1 cellular context compared by ENCODE assay signal in genomic region chr3:49015072-49015471, GRCh38.
TF ChIP-seq lines count a peak whose summit lies in the region.

No MANE protein-coding gene starts in this region.

TF ChIP-seq in HepG2, 621 proteins besides CTCF, POLR2A, EP300 and RAD21:
- TF ChIP-seq REST (IDR thresholded peaks at IDR 0.05; ENCODE audit: borderline replicate concordance in 1 of 2, low read depth in 1 of 2, low read length in 2 of 2) (no peak), TOPORS (CRISPR knock-in tag; IDR thresholded peaks at IDR 0.05) (no peak), FOXA3 (CRISPR knock-in tag; IDR thresholded peaks at IDR 0.05) (no peak), SUZ12 (IDR thresholded peaks at IDR 0.05; ENCODE audit: low read depth, low read length) (no peak), SYNCRIP (IDR thresholded peaks at IDR 0.05; ENCODE audit: insufficient read depth, low read depth, low read length) (no peak), KLF12 (CRISPR knock-in tag; IDR thresholded peaks at IDR 0.05; ENCODE audit: borderline replicate concordance) (no peak), ZBTB40 (IDR thresholded peaks at IDR 0.05) (no peak), ZBTB40 (CRISPR knock-in tag; IDR thresholded peaks at IDR 0.05) (0 out of 2 replicates have a peak, but pooled peaks have one; percentile 20), AGO2 (optimal IDR thresholded peaks at IDR 0.05; ENCODE audit: low read depth, low read length) (peak; percentile 82), ZNF335 (CRISPR knock-in tag; IDR thresholded peaks at IDR 0.05) (no peak), KMT2A (CRISPR knock-in tag; IDR thresholded peaks at IDR 0.05) (no peak), PRPF4 (IDR thresholded peaks at IDR 0.05; ENCODE audit: low read depth, low read length, poor library complexity, severe bottlenecking) (no peak), ZNF12 (CRISPR knock-in tag; IDR thresholded peaks at IDR 0.05) (no peak), CBX1 (IDR thresholded peaks at IDR 0.05; ENCODE audit: low read depth) (no peak), ZNF251 (CRISPR knock-in tag; IDR thresholded peaks at IDR 0.05) (no peak), MNT (IDR thresholded peaks at IDR 0.05) (no peak), TERF1 (CRISPR knock-in tag; IDR thresholded peaks at IDR 0.05) (no peak), NFE2L1 (CRISPR knock-in tag; IDR thresholded peaks at IDR 0.05; ENCODE audit: borderline replicate concordance) (no peak), PCBP1 (IDR thresholded peaks at IDR 0.05; ENCODE audit: borderline replicate concordance, low read depth, low read length) (no peak), ZNF788 (CRISPR knock-in tag; IDR thresholded peaks at IDR 0.05; ENCODE audit: borderline replicate concordance) (0 out of 2 replicates have a peak, but pooled peaks have one; percentile 40)
